ENCODE assay signal across 2 cellular contexts in genomic region chr2:207934720-207935119, GRCh38.
TF ChIP-seq lines count a peak whose summit lies in the region.

No MANE protein-coding gene starts in this region.

TF ChIP-seq in K562, 482 proteins besides CTCF, POLR2A, EP300 and RAD21:
- TF ChIP-seq RNF219 (CRISPR knock-in tag; IDR thresholded peaks at IDR 0.05) = no peak
- peak; percentile 29; the same call in 1 of the 2 replicates for TF ChIP-seq CEBPB (tag; IDR thresholded peaks at IDR 0.05)
TF ChIP-seq in K562: peak in this region for 1.

TF ChIP-seq in HepG2, 621 proteins besides CTCF, POLR2A, EP300 and RAD21 (continues in another document):
- TF ChIP-seq ATM (IDR thresholded peaks at IDR 0.05; ENCODE audit: borderline replicate concordance) (no peak), HOMEZ (CRISPR knock-in tag; IDR thresholded peaks at IDR 0.05; ENCODE audit: low read depth) (peak; percentile 46; the same call in 1 of the 2 replicates), REPIN1 (CRISPR knock-in tag; IDR thresholded peaks at IDR 0.05; ENCODE audit: borderline replicate concordance, low read depth) (no peak), ZNF776 (CRISPR knock-in tag; IDR thresholded peaks at IDR 0.05) (no peak), PAXIP1 (CRISPR knock-in tag; conservative IDR thresholded peaks at IDR 0.05) (peak; percentile 73), TFAP4 (IDR thresholded peaks at IDR 0.05; ENCODE audit: borderline replicate concordance, low read depth) (no peak), TEAD3 (CRISPR knock-in tag; optimal IDR thresholded peaks at IDR 0.05; ENCODE audit: borderline replicate concordance) (peak; percentile 76), LCORL (IDR thresholded peaks at IDR 0.05) (no peak), LCORL (CRISPR knock-in tag; IDR thresholded peaks at IDR 0.05) (0 out of 2 replicates have a peak, but pooled peaks have one; percentile 14), ZNF772 (CRISPR knock-in tag; IDR thresholded peaks at IDR 0.05) (0 out of 2 replicates have a peak, but pooled peaks have one; percentile 28), BCL6 (CRISPR knock-in tag; IDR thresholded peaks at IDR 0.05) (peak; percentile 80), CCDC6 (CRISPR knock-in tag; IDR thresholded peaks at IDR 0.05) (peak; percentile 49; the same call in 1 of the 2 replicates), HDAC1 (CRISPR knock-in tag; IDR thresholded peaks at IDR 0.05) (0 out of 2 replicates have a peak, but pooled peaks have one; percentile 13), HDAC2 (CRISPR knock-in tag; IDR thresholded peaks at IDR 0.05) (peak; percentile 61; the same call in 1 of the 2 replicates), TARDBP (CRISPR knock-in tag; IDR thresholded peaks at IDR 0.05) (peak; percentile 69; the same call in 1 of the 2 replicates), ZNF644 (CRISPR knock-in tag; IDR thresholded peaks at IDR 0.05; ENCODE audit: low read depth) (0 out of 2 replicates have a peak, but pooled peaks have one; percentile 34), HIVEP1 (CRISPR knock-in tag; IDR thresholded peaks at IDR 0.05) (no peak), YEATS4 (CRISPR knock-in tag; IDR thresholded peaks at IDR 0.05; ENCODE audit: borderline replicate concordance) (no peak), ZMYM4 (CRISPR knock-in tag; IDR thresholded peaks at IDR 0.05) (peak; percentile 61; the same call in 1 of the 2 replicates), CEBPB (IDR thresholded peaks at IDR 0.05; ENCODE audit: borderline replicate concordance, low read depth, low read length) (peak; percentile 71; the same call in 1 of the 2 replicates), SOX6 (IDR thresholded peaks at IDR 0.05) (no peak), SOX6 (CRISPR knock-in tag; IDR thresholded peaks at IDR 0.05) (peak; percentile 52; the same call in 1 of the 2 replicates), ATF2 (CRISPR knock-in tag; IDR thresholded peaks at IDR 0.05) (peak; percentile 78), FOXP4 (CRISPR knock-in tag; IDR thresholded peaks at IDR 0.05) (peak; percentile 42; the same call in 1 of the 2 replicates), RXRB (CRISPR knock-in tag; IDR thresholded peaks at IDR 0.05; ENCODE audit: borderline replicate concordance) (peak; percentile 48; the same call in 1 of the 2 replicates), CREM (IDR thresholded peaks at IDR 0.05) (peak; percentile 33; the same call in 1 of the 2 replicates), CREM (CRISPR knock-in tag; IDR thresholded peaks at IDR 0.05) (no peak), USF2 (IDR thresholded peaks at IDR 0.05; ENCODE audit: low read depth, low read length) (no peak), USF2 (CRISPR knock-in tag; IDR thresholded peaks at IDR 0.05; ENCODE audit: borderline replicate concordance) (no peak), DMAP1 (CRISPR knock-in tag; IDR thresholded peaks at IDR 0.05) (peak; percentile 25; the same call in 1 of the 2 replicates), PPARG (CRISPR knock-in tag; conservative IDR thresholded peaks at IDR 0.05) (peak; percentile 86), NR2F6 (IDR thresholded peaks at IDR 0.05) (0 out of 2 replicates have a peak, but pooled peaks have one; percentile 23), NR2F6 (CRISPR knock-in tag; IDR thresholded peaks at IDR 0.05) (no peak; the same call in 1 of the 2 replicates), ZNF367 (CRISPR knock-in tag; IDR thresholded peaks at IDR 0.05; ENCODE audit: borderline replicate concordance) (no peak), MAZ (IDR thresholded peaks at IDR 0.05; ENCODE audit: borderline replicate concordance, low read depth, low read length) (no peak), MAZ (CRISPR knock-in tag; IDR thresholded peaks at IDR 0.05; ENCODE audit: low read depth) (0 out of 2 replicates have a peak, but pooled peaks have one; percentile 37), TBX2 (CRISPR knock-in tag; IDR thresholded peaks at IDR 0.05; ENCODE audit: borderline replicate concordance) (peak; percentile 64), RCOR2 (CRISPR knock-in tag; IDR thresholded peaks at IDR 0.05) (0 out of 2 replicates have a peak, but pooled peaks have one; percentile 16), GATAD2A (CRISPR knock-in tag; IDR thresholded peaks at IDR 0.05) (peak; percentile 72), ISL2 (CRISPR knock-in tag; IDR thresholded peaks at IDR 0.05) (0 out of 2 replicates have a peak, but pooled peaks have one; percentile 16), ARID5B (CRISPR knock-in tag; IDR thresholded peaks at IDR 0.05) (0 out of 2 replicates have a peak, but pooled peaks have one; percentile 31)
